Comparison of ENCODE assay signal across 14 cellular contexts in genomic region chr13:32351042-32351441, GRCh38. TPM values are rescaled to one million over a fixed set of nuclear protein-coding genes. Genes with fewer than 3 reads are reported as not detected.
"Had no signal": no experiment of that assay in that cellular context is flagged by ENCODE, and none has a peak within 500 bp of the region (broad histone marks: within the 10 kb centered on the region; RNA-seq: fewer than 3 reads in every experiment).

No MANE protein-coding gene starts in this region.

RNA-seq across cellular contexts. Expression of gene ZAR1L, which starts 35.9 kb away (rescaled TPM):
- total RNA-seq: activated CD4-positive, alpha-beta memory T cell treated with anti-CD3 and anti-CD28 coated beads, Interleukin-2, amount 10 ng/mL, durations not matched to agents 7 days and 5 days; activated CD4-positive, alpha-beta T cell treated with anti-CD3 and anti-CD28 coated beads for 36 hours; activated CD4-positive, alpha-beta T cell treated with anti-CD3 and anti-CD28 coated beads, Interleukin-2, amount 10 ng/mL, durations not matched to agents 7 days and 5 days; activated naive CD4-positive, alpha-beta T cell treated with anti-CD3 and anti-CD28 coated beads for 36 hours; activated naive CD4-positive, alpha-beta T cell treated with anti-CD3 and anti-CD28 coated beads, Interleukin-2, amount 50 U/mL, for 72 hours; activated T-cell treated with anti-CD3 and anti-CD28 coated beads, Interleukin-2, amount 50 U/mL, for 4 hours; activated T-cell treated with anti-CD3 and anti-CD28 coated beads, Interleukin-2, amount 50 U/mL, for 72 hours; activated T-helper 1 cell treated with anti-CD3 and anti-CD28 coated beads, Interleukin-12 subunit alpha, Interleukin-12 subunit beta, Interleukin-2, Interleukin-4 antibody, amounts not matched to agents 30 ng/mL and 10 ng/mL and 1 ng/mL, durations not matched to agents 14 hours and 24 hours and 36 hours; ascending aorta; bronchial epithelial cell; cardiac muscle cell; T-cell; T-helper 1 cell treated with Interleukin-12 subunit alpha and Interleukin-12 subunit beta and Interleukin-4 antibody, amounts not matched to agents 30 ng/mL and 1 ng/mL, for 36 hours had no signal
- polyA plus RNA-seq: adipose tissue, cardiac muscle cell had no signal
